19 cellular contexts compared by ENCODE assay signal in the genomic region with DNA sequence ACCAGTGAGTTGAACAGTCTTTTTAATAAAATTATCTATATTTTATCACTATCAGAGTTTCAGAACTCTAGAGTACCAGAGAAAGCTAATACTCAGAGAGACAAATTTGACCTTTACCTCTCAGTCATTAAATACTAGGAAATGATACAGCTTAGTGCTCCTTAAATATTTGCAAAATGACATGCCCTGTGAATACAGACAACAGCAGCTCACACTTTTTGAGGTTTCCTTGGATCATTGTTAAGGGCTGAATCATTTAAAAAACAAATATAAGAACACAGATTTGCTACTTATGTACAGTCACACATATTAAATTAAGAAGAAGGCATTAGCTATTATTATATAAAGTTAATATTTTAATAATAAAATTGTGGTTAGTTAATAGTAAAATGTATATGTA.
DNase-seq lines count a peak whose midpoint lies in the region; ATAC-seq, FAIRE-seq and TF ChIP-seq lines count a peak whose summit lies in the region.
"Had no signal": no experiment of that assay in that cellular context is flagged by ENCODE, and none has a peak within 500 bp of the region (broad histone marks: within the 10 kb centered on the region; RNA-seq: fewer than 3 reads in every experiment).

No MANE protein-coding gene starts in this region.

- no peak for FAIRE-seq in bronchial epithelial cell (lab: Jason Lieb, UNC)
- FAIRE-seq: A549 had no signal

- no peak overlapping the region for H3K4me3 ChIP-seq in bronchial epithelial cell (ENCODE audit: low read depth, low read length)
- H3K4me3 ChIP-seq: A549, SJSA1 had no signal

- H3K27me3 ChIP-seq in bronchial epithelial cell (ENCODE audit: control insufficient read depth, insufficient read depth, low read length): no peaks in the 10 kb centered on the region
- H3K27me3 ChIP-seq: SJSA1 had no signal

- in situ Hi-C loops in Caki2 (cut with HindIII; ENCODE audit: low pct_unique_long_range_greater_than_20kb, low sequenced_read_pairs): no loop called here

- ATAC-seq in GM18519 (IDR thresholded peaks at IDR 0.05; ENCODE audit: low FRiP score, unreplicated experiment) (no peak), HG02623 (IDR thresholded peaks at IDR 0.05; ENCODE audit: unreplicated experiment) (no peak)
- ATAC-seq: A549 had no signal

- TF ChIP-seq CTCF in bronchial epithelial cell (IDR thresholded peaks at IDR 0.05; ENCODE audit: insufficient read depth, low read length, severe bottlenecking): no peak

- no peaks in the 10 kb centered on the region for H3K36me3 ChIP-seq in bronchial epithelial cell (ENCODE audit: control insufficient read depth, insufficient read depth, low read length)
- H3K36me3 ChIP-seq: SJSA1 had no signal

- DNase-seq in Caki2 (ENCODE audit: low read depth) (peak; percentile 56), M059J (ENCODE audit: low read depth) (peak; percentile 80), bronchial epithelial cell (ENCODE audit: low read depth) (peak; percentile 44), iris pigment epithelial cell (ENCODE audit: low read depth) (peak; percentile 55), SHP77 treated with DMSO at 0.1 percent for 48 hours (lab: John Stamatoyannopoulos, UW) (no peak), 8988T (no peak)
- DNase-seq: Calu3, DND-41, GOT3, NCI-H1417, NCI-H1930, NCI-H2171, NCI-H510A, RPMI8226, SW 1271 had no signal

Comparison
In these comparisons a context has a peak if more than half of its experiments do, and no peak if none do; other contexts are left out.
1. DNase-seq: peak in Caki2 (single experiment), M059J (single experiment), bronchial epithelial cell (single experiment) and iris pigment epithelial cell (single experiment); none in SHP77 treated with DMSO at 0.1 percent for 48 hours (single experiment) and 8988T (single experiment).